8 cellular contexts compared by ENCODE assay signal in genomic region chr3:44976002-44976815, GRCh38. TPM values are rescaled to one million over a fixed set of nuclear protein-coding genes. Genes with fewer than 3 reads are reported as not detected.
DNase-seq lines count a peak whose midpoint lies in the region; ATAC-seq and TF ChIP-seq lines count a peak whose summit lies in the region.

Gene EXOSC7 (plus strand): TSS chr3:44976244. CDS start chr3:44976278, 34 bp downstream.
Gene ZDHHC3 (minus strand): TSS chr3:44976174. CDS start chr3:44959436, 16,738 bp downstream.

- TF ChIP-seq POLR2A in suprapubic skin (IDR thresholded peaks at IDR 0.05), result peak in 1 of 2 donors; percentile 38

- TF ChIP-seq CTCF in omental fat pad (IDR thresholded peaks at IDR 0.05) (no peak), suprapubic skin (IDR thresholded peaks at IDR 0.05) (no peak)

- peaks cover 78% of the 10 kb centered on the region for H3K4me1 ChIP-seq in suprapubic skin

- DNase-seq in GF-D8 (lab: John Stamatoyannopoulos, UW) (peak; percentile 39), H4 (ENCODE audit: low spot score) (peak; percentile 67), LoVo (ENCODE audit: low spot score) (peak; percentile 87), globus pallidus (ENCODE audit: low spot score) (peak; percentile 82), omental fat pad (ENCODE audit: low spot score) (peak; percentile 72), suprapubic skin (ENCODE audit: low spot score in 2 of 2) (peak; percentile 91)
- DNase-seq in activated naive CD4-positive, alpha-beta T cell treated with anti-CD3 and anti-CD28 coated beads, Interleukin-2, amount 50 U/mL, for 16 hours, result peak; percentile 87

- H3K9me3 ChIP-seq in suprapubic skin, result no peaks in the 10 kb centered on the region

- no peaks in the 10 kb centered on the region for H3K36me3 ChIP-seq in suprapubic skin

- peak within 1 kb of the TSS; percentile 92 for H3K4me3 ChIP-seq in suprapubic skin

- 0% methylated on average over 8 of the region's 82 CpGs for WGBS in suprapubic skin

- TF ChIP-seq EP300 in suprapubic skin (IDR thresholded peaks at IDR 0.05), result no peak

- peak within 1 kb of the TSS; percentile 90 for H3K27ac ChIP-seq in suprapubic skin

- ATAC-seq in SK-N-SH treated with all-trans-retinoic acid at 6 μM for 48 hours, result peak; percentile 87
- peak; percentile 86 for ATAC-seq in omental fat pad (ENCODE audit: low FRiP score)

- H3K27me3 ChIP-seq in suprapubic skin, result no peaks in the 10 kb centered on the region

TF ChIP-seq in SK-N-SH treated with all-trans-retinoic acid at 6 μM for 48 hours, 23 proteins besides CTCF, POLR2A, EP300 and RAD21:
- TF ChIP-seq TCF4 (CRISPR knock-in tag; IDR thresholded peaks at IDR 0.05; ENCODE audit: borderline replicate concordance) (no peak), ZFP3 (CRISPR knock-in tag; IDR thresholded peaks at IDR 0.05) (no peak), POU6F1 (CRISPR knock-in tag; IDR thresholded peaks at IDR 0.05; ENCODE audit: borderline replicate concordance, low read depth) (no peak), CSDC2 (CRISPR knock-in tag; IDR thresholded peaks at IDR 0.05) (no peak), ISL1 (CRISPR knock-in tag; IDR thresholded peaks at IDR 0.05) (no peak), ZNF70 (CRISPR knock-in tag; IDR thresholded peaks at IDR 0.05) (no peak), ZNF565 (CRISPR knock-in tag; conservative IDR thresholded peaks at IDR 0.05; ENCODE audit: low read depth) (no peak), ZNF8 (CRISPR knock-in tag; IDR thresholded peaks at IDR 0.05) (no peak), ESRRG (CRISPR knock-in tag; IDR thresholded peaks at IDR 0.05) (no peak), SNAI2 (CRISPR knock-in tag; IDR thresholded peaks at IDR 0.05) (no peak)
- TF ChIP-seq, protein P1, sequence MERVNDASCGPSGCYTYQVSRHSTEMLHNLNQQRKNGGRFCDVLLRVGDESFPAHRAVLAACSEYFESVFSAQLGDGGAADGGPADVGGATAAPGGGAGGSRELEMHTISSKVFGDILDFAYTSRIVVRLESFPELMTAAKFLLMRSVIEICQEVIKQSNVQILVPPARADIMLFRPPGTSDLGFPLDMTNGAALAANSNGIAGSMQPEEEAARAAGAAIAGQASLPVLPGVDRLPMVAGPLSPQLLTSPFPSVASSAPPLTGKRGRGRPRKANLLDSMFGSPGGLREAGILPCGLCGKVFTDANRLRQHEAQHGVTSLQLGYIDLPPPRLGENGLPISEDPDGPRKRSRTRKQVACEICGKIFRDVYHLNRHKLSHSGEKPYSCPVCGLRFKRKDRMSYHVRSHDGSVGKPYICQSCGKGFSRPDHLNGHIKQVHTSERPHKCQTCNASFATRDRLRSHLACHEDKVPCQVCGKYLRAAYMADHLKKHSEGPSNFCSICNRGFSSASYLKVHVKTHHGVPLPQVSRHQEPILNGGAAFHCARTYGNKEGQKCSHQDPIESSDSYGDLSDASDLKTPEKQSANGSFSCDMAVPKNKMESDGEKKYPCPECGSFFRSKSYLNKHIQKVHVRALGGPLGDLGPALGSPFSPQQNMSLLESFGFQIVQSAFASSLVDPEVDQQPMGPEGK (CRISPR knock-in tag; IDR thresholded peaks at IDR 0.05; ENCODE audit: borderline replicate concordance), result no peak

RNA-seq across cellular contexts. Expression of gene EXOSC7, which starts in this region (rescaled TPM):
- 49.9 and 58.8 TPM in 2 replicates for total RNA-seq in H4 (2014; rRNA removed; shearing (Covaris generic))
- 10 to 100 TPM; 31.7 to 47.7 (median 39.0) TPM for total RNA-seq in omental fat pad
- 100 to 1,000 TPM in 1 of 4 donors, 10 to 100 TPM in 3; 72.1 to 216 (median 88.7) TPM for total RNA-seq in suprapubic skin

RNA-seq across cellular contexts. Expression of gene ZDHHC3, which starts in this region (rescaled TPM):
- total RNA-seq in H4 (2014; rRNA removed; shearing (Covaris generic)), result 30.1 and 46.8 TPM in 2 replicates
- total RNA-seq in omental fat pad, result 10 to 100 TPM; 72.0 to 99.8 (median 80.1) TPM
- total RNA-seq in suprapubic skin, result 100 to 1,000 TPM; 143 to 311 (median 175) TPM

Comparison
In these comparisons a context has a peak if more than half of its experiments do, and no peak if none do; other contexts are left out.
1. Peak in every context shown above with its lines: DNase-seq, ATAC-seq, H3K4me3 ChIP-seq and H3K27ac ChIP-seq.
2. DNase-seq: peak in every context shown above with its lines; median percentile 91 in suprapubic skin; 87 in LoVo; 87 in activated naive CD4-positive, alpha-beta T cell treated with anti-CD3 and anti-CD28 coated beads, Interleukin-2, amount 50 U/mL, for 16 hours; 82 in globus pallidus; 72 in omental fat pad; 67 in H4; 39 in GF-D8.